Comparison of ENCODE assay signal across 9 cellular contexts in genomic region chr1:96538883-96539282, GRCh38.
A peak's percentile ranks its signal among the peaks of the same experiment; 100 is the strongest.
DNase-seq lines count a peak whose midpoint lies in the region; ATAC-seq and TF ChIP-seq lines count a peak whose summit lies in the region.
"Had no signal": no experiment of that assay in that cellular context is flagged by ENCODE, and none has a peak within 500 bp of the region (broad histone marks: within the 10 kb centered on the region; RNA-seq: fewer than 3 reads in every experiment).

No MANE protein-coding gene starts in this region.

- H3K9ac ChIP-seq in mammary epithelial cell (ENCODE audit: insufficient read depth, low read length), result no peak overlapping the region

- WGBS in mammary epithelial cell (ENCODE audit: low coverage, missing lambda C conversion rate), result 21% methylated on average over 5 of the region's 5 CpGs

- no TSS peak for BruUV-seq in mammary epithelial cell (replicated peaks; lab: Mats Ljungman, UMichigan)

- in situ Hi-C loops in mammary epithelial cell (cut with MboI; ENCODE audit: low sequenced_read_pairs in 2 of 2), result no loop called here

- no peaks in the 10 kb centered on the region for H3K36me3 ChIP-seq in mammary epithelial cell (ENCODE audit: insufficient read depth, low read length)
- H3K36me3 ChIP-seq in effector memory CD4-positive, alpha-beta T cell (ENCODE audit: control insufficient read depth, insufficient read depth, low read length), result no peaks in the 10 kb centered on the region

- no peak overlapping the region for H3K4me3 ChIP-seq in mammary epithelial cell (replicated peaks in 1 of 3; ENCODE audit: insufficient read depth in 1 of 3, low read depth in 2 of 3, low read length in 3 of 3)
- H3K4me3 ChIP-seq in effector memory CD4-positive, alpha-beta T cell (ENCODE audit: insufficient read depth, low read depth, low read length, poor library complexity, severe bottlenecking), result no peak overlapping the region

- no peaks in the 10 kb centered on the region for H3K27me3 Mint-ChIP-seq in natural killer cell treated with Interleukin-12 subunit alpha and Interleukin-12 subunit beta and Interleukin-15 and Interleukin-18, amount 100 ng/mL, for 72 hours

- no peaks in the 10 kb centered on the region for H4K20me1 ChIP-seq in mammary epithelial cell (ENCODE audit: insufficient read depth, low read length)

- CTCF ChIA-PET in mammary epithelial cell (lab: Charles Lee; ENCODE audit: low non-redundant PET), result no interaction called here

- intact Hi-C loops in mammary epithelial cell (cut with micrococcal nuclease), result no loop called here

- H3K79me2 ChIP-seq in mammary epithelial cell (ENCODE audit: insufficient read depth, low read length), result no peaks in the 10 kb centered on the region

- no peak overlapping the region for H3K4me2 ChIP-seq in mammary epithelial cell (ENCODE audit: insufficient read depth, low read depth, low read length)

- no peaks in the 10 kb centered on the region for H3K27me3 ChIP-seq in mammary epithelial cell (ENCODE audit: insufficient read depth, low read length)
- H3K27me3 ChIP-seq in effector memory CD4-positive, alpha-beta T cell (replicated peaks; ENCODE audit: control insufficient read depth, insufficient read depth, low read length, poor library complexity, severe bottlenecking), result no peaks in the 10 kb centered on the region

- dilution Hi-C loops in mammary epithelial cell (cut with HindIII; ENCODE audit: low sequenced_read_pairs), result no loop called here

- H3K9me3 Mint-ChIP-seq in natural killer cell treated with Interleukin-12 subunit alpha and Interleukin-12 subunit beta and Interleukin-15 and Interleukin-18, amount 100 ng/mL, for 72 hours, result no peaks in the 10 kb centered on the region

- peak overlapping the region; percentile 0 for H2AFZ ChIP-seq in mammary epithelial cell (ENCODE audit: low read depth, low read length)

- H3K4me3 Mint-ChIP-seq in natural killer cell treated with Interleukin-12 subunit alpha and Interleukin-12 subunit beta and Interleukin-15 and Interleukin-18, amount 100 ng/mL, for 72 hours, result no peak overlapping the region

- no peaks in the 10 kb centered on the region for H3K4me1 Mint-ChIP-seq in natural killer cell treated with Interleukin-12 subunit alpha and Interleukin-12 subunit beta and Interleukin-15 and Interleukin-18, amount 100 ng/mL, for 72 hours (ENCODE audit: low read depth in 2 of 2)

- no peaks in the 10 kb centered on the region for H3K4me1 ChIP-seq in mammary epithelial cell (ENCODE audit: insufficient read depth, low read length)
- no peaks in the 10 kb centered on the region for H3K4me1 ChIP-seq in effector memory CD4-positive, alpha-beta T cell (ENCODE audit: control insufficient read depth, insufficient read depth, low read length, poor library complexity, severe bottlenecking)

- TF ChIP-seq CTCF in mammary epithelial cell (conservative IDR thresholded peaks at IDR 0.05 in 1 of 2, IDR thresholded peaks at IDR 0.05 in 1 of 2; ENCODE audit: extremely low read depth in 1 of 2, insufficient read depth in 1 of 2, low read depth in 1 of 2, low read length in 2 of 2), result no peak

- ATAC-seq in natural killer cell treated with Interleukin-12 subunit alpha and Interleukin-12 subunit beta and Interleukin-15 and Interleukin-18, amount 100 ng/mL, for 72 hours, result no peak

- H3K27ac Mint-ChIP-seq in natural killer cell treated with Interleukin-12 subunit alpha and Interleukin-12 subunit beta and Interleukin-15 and Interleukin-18, amount 100 ng/mL, for 72 hours, result no peak overlapping the region

- DNase-seq in HS-5 (ENCODE audit: low read depth) (peak; percentile 90), mammary epithelial cell (no peak), kidney glomerular epithelial cell (lab: John Stamatoyannopoulos, UW) (peak; percentile 52), stromal cell of bone marrow (ENCODE audit: low read depth) (peak; percentile 93), NOMO-1 treated with DMSO at 0.1 percent for 48 hours (lab: John Stamatoyannopoulos, UW; ENCODE audit: unreplicated experiment) (no peak), DMS153 (lab: John Stamatoyannopoulos, UW) (no peak)
- no peak for DNase-seq in natural killer cell treated with Interleukin-12 subunit alpha and Interleukin-12 subunit beta and Interleukin-15 and Interleukin-18, amount 100 ng/mL, for 72 hours (ENCODE audit: low spot score)
- no peak for DNase-seq in effector memory CD4-positive, alpha-beta T cell
- DNase-seq: cortex of kidney had no signal

- H3K36me3 Mint-ChIP-seq in natural killer cell treated with Interleukin-12 subunit alpha and Interleukin-12 subunit beta and Interleukin-15 and Interleukin-18, amount 100 ng/mL, for 72 hours, result no peaks in the 10 kb centered on the region

- H3K9me3 ChIP-seq in mammary epithelial cell (replicated peaks; ENCODE audit: insufficient read depth, low read length), result no peaks in the 10 kb centered on the region
- no peaks in the 10 kb centered on the region for H3K9me3 ChIP-seq in effector memory CD4-positive, alpha-beta T cell (ENCODE audit: control insufficient read depth, low read length)

- no peak overlapping the region for H3K27ac ChIP-seq in mammary epithelial cell (ENCODE audit: insufficient read depth, low read depth, low read length)
- no peak overlapping the region for H3K27ac ChIP-seq in effector memory CD4-positive, alpha-beta T cell (ENCODE audit: insufficient read depth, low read length, poor library complexity, severe bottlenecking)

Comparison
In these comparisons a context has a peak if more than half of its experiments do, and no peak if none do; other contexts are left out.
1. DNase-seq: peak in HS-5 (single experiment), kidney glomerular epithelial cell (single experiment) and stromal cell of bone marrow (single experiment); none in mammary epithelial cell (single experiment), natural killer cell treated with Interleukin-12 subunit alpha and Interleukin-12 subunit beta and Interleukin-15 and Interleukin-18, amount 100 ng/mL, for 72 hours (single experiment), effector memory CD4-positive, alpha-beta T cell (0 of 3), NOMO-1 treated with DMSO at 0.1 percent for 48 hours (single experiment) and DMS153 (single experiment).